1 cellular context compared by ENCODE assay signal in genomic region chr1:155744711-155745283, GRCh38.
TF ChIP-seq lines count a peak whose summit lies in the region.

No MANE protein-coding gene starts in this region.

TF ChIP-seq in liver, 16 proteins besides CTCF, POLR2A, EP300 and RAD21 (continued from another document):
- no peak for TF ChIP-seq RXRA (IDR thresholded peaks at IDR 0.05)
- TF ChIP-seq TAF1 (conservative IDR thresholded peaks at IDR 0.05): no peak
